In the genomic region with DNA sequence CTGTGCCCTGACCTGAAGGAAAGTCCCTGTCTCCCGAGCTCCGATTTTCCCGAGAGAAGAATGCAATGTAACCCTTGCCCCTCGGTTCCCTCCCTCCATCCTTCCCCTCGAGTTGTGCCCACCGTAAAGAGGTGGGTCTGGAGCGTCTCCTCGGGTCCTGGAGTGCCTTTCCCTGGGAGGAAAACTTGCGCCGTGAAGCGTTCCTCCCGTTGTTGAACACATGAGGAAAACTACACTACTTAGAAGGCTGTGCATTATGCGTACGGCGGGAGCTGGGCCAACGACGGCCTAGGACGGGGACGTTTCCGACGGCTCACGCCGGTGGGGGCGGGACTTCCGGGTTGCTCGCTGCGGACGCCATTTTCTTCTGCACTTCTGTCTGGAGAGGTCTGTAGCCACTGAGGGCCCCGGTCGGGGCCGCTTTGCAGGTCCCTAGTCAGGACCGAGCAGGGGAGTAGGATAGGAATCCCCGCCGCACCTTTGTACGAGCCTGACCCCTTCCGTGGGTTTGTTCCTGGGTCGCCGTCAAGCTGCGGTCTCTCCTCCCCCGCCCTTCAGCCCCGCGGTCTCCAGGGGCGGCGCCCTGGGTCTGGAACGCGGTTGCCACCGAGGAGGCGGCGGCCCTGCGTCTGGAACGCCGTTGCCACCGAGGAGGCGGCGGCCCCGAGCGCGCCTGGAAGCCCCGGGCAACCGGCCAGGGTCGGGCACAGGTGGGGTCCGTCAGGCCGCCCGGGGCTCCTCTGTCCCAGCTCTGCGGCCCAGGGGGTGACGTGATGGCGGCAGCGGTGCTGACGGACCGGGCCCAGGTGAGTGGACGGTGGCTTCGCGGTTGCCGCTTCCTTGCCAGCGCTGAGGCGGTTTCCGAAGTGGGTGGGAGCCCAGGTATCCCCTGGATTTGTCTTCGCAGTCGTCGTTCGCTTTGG, we compare ENCODE assay signal across 1 cellular context.
TF ChIP-seq lines count a peak whose summit lies in the region.

A gene (plus strand): TSS at position 360 of the 923 bp plus-strand sequence. CDS start 414 bp downstream, at position 774.

TF ChIP-seq in K562, 482 proteins besides CTCF, POLR2A, EP300 and RAD21 (continued from another document and continues in another):
- TF ChIP-seq, protein P1, sequence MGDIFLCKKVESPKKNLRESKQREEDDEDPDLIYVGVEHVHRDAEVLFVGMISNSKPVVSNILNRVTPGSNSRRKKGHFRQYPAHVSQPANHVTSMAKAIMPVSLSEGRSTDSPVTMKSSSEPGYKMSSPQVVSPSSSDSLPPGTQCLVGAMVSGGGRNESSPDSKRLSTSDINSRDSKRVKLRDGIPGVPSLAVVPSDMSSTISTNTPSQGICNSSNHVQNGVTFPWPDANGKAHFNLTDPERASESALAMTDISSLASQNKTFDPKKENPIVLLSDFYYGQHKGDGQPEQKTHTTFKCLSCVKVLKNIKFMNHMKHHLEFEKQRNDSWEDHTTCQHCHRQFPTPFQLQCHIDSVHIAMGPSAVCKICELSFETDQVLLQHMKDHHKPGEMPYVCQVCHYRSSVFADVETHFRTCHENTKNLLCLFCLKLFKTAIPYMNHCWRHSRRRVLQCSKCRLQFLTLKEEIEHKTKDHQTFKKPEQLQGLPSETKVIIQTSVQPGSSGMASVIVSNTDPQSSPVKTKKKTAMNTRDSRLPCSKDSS (IDR thresholded peaks at IDR 0.05; ENCODE audit: low read depth, partially characterized antibody) = no peak
- TF ChIP-seq TRIM24 (IDR thresholded peaks at IDR 0.05) = no peak
- TF ChIP-seq HNRNPK (IDR thresholded peaks at IDR 0.05; ENCODE audit: low read depth, low read length, poor library complexity, severe bottlenecking) = no peak
- TF ChIP-seq CHD2 (IDR thresholded peaks at IDR 0.05; ENCODE audit: low read depth, low read length) = no peak
- TF ChIP-seq SNIP1 (IDR thresholded peaks at IDR 0.05; ENCODE audit: low read depth) = no peak
- peak; percentile 43; the same call in 1 of the 2 replicates for TF ChIP-seq EGR1 (conservative IDR thresholded peaks at IDR 0.05)
- TF ChIP-seq, protein P2, sequence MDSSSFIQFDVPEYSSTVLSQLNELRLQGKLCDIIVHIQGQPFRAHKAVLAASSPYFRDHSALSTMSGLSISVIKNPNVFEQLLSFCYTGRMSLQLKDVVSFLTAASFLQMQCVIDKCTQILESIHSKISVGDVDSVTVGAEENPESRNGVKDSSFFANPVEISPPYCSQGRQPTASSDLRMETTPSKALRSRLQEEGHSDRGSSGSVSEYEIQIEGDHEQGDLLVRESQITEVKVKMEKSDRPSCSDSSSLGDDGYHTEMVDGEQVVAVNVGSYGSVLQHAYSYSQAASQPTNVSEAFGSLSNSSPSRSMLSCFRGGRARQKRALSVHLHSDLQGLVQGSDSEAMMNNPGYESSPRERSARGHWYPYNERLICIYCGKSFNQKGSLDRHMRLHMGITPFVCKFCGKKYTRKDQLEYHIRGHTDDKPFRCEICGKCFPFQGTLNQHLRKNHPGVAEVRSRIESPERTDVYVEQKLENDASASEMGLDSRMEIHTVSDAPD (CRISPR knock-in tag; IDR thresholded peaks at IDR 0.05) = no peak
- TF ChIP-seq SP2 (IDR thresholded peaks at IDR 0.05; ENCODE audit: extremely low read depth, low read depth, low read length, poor library complexity, severe bottlenecking) = peak; percentile 22
- TF ChIP-seq RBBP5 (IDR thresholded peaks at IDR 0.05; ENCODE audit: borderline replicate concordance, insufficient read depth, low read length, poor library complexity, severe bottlenecking) = peak; percentile 53
- no peak for TF ChIP-seq ZNF766 (CRISPR knock-in tag; conservative IDR thresholded peaks at IDR 0.05)
- TF ChIP-seq, protein P3, sequence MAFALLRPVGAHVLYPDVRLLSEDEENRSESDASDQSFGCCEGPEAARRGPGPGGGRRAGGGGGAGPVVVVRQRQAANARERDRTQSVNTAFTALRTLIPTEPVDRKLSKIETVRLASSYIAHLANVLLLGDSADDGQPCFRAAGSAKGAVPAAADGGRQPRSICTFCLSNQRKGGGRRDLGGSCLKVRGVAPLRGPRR (CRISPR knock-in tag; IDR thresholded peaks at IDR 0.05) = no peak
- TF ChIP-seq KHSRP (IDR thresholded peaks at IDR 0.05) = no peak
- TF ChIP-seq, protein P4, sequence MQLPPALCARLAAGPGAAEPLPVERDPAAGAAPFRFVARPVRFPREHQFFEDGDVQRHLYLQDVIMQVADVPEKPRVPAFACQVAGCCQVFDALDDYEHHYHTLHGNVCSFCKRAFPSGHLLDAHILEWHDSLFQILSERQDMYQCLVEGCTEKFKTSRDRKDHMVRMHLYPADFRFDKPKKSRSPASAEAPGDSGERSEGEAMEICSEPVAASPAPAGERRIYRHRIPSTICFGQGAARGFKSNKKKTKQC (CRISPR knock-in tag; IDR thresholded peaks at IDR 0.05) = no peak
- TF ChIP-seq GTF2A2 (tag; IDR thresholded peaks at IDR 0.05) = no peak
- TF ChIP-seq ZFX (CRISPR knock-in tag; IDR thresholded peaks at IDR 0.05) = peak; percentile 67
- TF ChIP-seq, protein P5, sequence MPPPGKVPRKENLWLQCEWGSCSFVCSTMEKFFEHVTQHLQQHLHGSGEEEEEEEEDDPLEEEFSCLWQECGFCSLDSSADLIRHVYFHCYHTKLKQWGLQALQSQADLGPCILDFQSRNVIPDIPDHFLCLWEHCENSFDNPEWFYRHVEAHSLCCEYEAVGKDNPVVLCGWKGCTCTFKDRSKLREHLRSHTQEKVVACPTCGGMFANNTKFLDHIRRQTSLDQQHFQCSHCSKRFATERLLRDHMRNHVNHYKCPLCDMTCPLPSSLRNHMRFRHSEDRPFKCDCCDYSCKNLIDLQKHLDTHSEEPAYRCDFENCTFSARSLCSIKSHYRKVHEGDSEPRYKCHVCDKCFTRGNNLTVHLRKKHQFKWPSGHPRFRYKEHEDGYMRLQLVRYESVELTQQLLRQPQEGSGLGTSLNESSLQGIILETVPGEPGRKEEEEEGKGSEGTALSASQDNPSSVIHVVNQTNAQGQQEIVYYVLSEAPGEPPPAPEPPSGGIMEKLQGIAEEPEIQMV (tag; conservative IDR thresholded peaks at IDR 0.05; ENCODE audit: low read depth) = no peak
- peak; percentile 65; the same call in 1 of the 2 replicates for TF ChIP-seq LCOR (CRISPR knock-in tag; IDR thresholded peaks at IDR 0.05)
- no peak for TF ChIP-seq SMAD2 (IDR thresholded peaks at IDR 0.05; ENCODE audit: low read depth, low read length)
- TF ChIP-seq, protein P6, sequence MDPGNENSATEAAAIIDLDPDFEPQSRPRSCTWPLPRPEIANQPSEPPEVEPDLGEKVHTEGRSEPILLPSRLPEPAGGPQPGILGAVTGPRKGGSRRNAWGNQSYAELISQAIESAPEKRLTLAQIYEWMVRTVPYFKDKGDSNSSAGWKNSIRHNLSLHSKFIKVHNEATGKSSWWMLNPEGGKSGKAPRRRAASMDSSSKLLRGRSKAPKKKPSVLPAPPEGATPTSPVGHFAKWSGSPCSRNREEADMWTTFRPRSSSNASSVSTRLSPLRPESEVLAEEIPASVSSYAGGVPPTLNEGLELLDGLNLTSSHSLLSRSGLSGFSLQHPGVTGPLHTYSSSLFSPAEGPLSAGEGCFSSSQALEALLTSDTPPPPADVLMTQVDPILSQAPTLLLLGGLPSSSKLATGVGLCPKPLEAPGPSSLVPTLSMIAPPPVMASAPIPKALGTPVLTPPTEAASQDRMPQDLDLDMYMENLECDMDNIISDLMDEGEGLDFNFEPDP (CRISPR knock-in tag; IDR thresholded peaks at IDR 0.05) = no peak
- no peak for TF ChIP-seq KLF16 (IDR thresholded peaks at IDR 0.05)
- TF ChIP-seq NR2C2 (CRISPR knock-in tag; IDR thresholded peaks at IDR 0.05) = no peak
- peak; percentile 73 for TF ChIP-seq NR2C2 (tag; IDR thresholded peaks at IDR 0.05)
- TF ChIP-seq SMARCA5 (IDR thresholded peaks at IDR 0.05) = no peak
- no peak for TF ChIP-seq COPS2 (conservative IDR thresholded peaks at IDR 0.05)
- peak; percentile 39; the same call in 1 of the 2 replicates for TF ChIP-seq SUPT5H (IDR thresholded peaks at IDR 0.05)
- no peak for TF ChIP-seq MYBL2 (IDR thresholded peaks at IDR 0.05; ENCODE audit: low read depth)
- no peak for TF ChIP-seq MYBL2 (CRISPR knock-in tag; IDR thresholded peaks at IDR 0.05; ENCODE audit: borderline replicate concordance)
- TF ChIP-seq NUFIP1 (IDR thresholded peaks at IDR 0.05; ENCODE audit: partially characterized antibody) = no peak
- 0 out of 2 replicates have a peak, but pooled peaks have one; percentile 13 for TF ChIP-seq DIDO1 (tag; IDR thresholded peaks at IDR 0.05; ENCODE audit: low read depth)
- TF ChIP-seq, protein P7, sequence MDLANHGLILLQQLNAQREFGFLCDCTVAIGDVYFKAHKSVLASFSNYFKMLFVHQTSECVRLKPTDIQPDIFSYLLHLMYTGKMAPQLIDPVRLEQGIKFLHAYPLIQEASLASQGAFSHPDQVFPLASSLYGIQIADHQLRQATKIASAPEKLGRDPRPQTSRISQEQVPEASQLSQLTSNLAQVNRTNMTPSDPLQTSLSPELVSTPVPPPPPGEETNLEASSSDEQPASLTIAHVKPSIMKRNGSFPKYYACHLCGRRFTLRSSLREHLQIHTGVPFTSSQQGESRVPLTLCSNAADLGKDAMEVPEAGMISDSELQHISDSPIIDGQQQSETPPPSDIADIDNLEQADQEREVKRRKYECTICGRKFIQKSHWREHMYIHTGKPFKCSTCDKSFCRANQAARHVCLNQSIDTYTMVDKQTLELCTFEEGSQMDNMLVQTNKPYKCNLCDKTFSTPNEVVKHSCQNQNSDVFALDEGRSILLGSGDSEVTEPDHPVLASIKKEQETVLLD (IDR thresholded peaks at IDR 0.05) = no peak
- TF ChIP-seq ZBTB8A (IDR thresholded peaks at IDR 0.05; ENCODE audit: partially characterized antibody) = no peak
- TF ChIP-seq CBFB (CRISPR knock-in tag; IDR thresholded peaks at IDR 0.05) = no peak
- no peak for TF ChIP-seq ZNF384 (IDR thresholded peaks at IDR 0.05; ENCODE audit: low read depth, low read length)
- TF ChIP-seq CBX2 (IDR thresholded peaks at IDR 0.05; ENCODE audit: insufficient read depth, low read length, poor library complexity, severe bottlenecking) = no peak
- TF ChIP-seq, protein P8, sequence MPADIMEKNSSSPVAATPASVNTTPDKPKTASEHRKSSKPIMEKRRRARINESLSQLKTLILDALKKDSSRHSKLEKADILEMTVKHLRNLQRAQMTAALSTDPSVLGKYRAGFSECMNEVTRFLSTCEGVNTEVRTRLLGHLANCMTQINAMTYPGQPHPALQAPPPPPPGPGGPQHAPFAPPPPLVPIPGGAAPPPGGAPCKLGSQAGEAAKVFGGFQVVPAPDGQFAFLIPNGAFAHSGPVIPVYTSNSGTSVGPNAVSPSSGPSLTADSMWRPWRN (IDR thresholded peaks at IDR 0.05; ENCODE audit: low read depth) = no peak
- peak; percentile 84; the same call in 1 of the 2 replicates for TF ChIP-seq EHMT2 (IDR thresholded peaks at IDR 0.05)
- TF ChIP-seq, protein P9, sequence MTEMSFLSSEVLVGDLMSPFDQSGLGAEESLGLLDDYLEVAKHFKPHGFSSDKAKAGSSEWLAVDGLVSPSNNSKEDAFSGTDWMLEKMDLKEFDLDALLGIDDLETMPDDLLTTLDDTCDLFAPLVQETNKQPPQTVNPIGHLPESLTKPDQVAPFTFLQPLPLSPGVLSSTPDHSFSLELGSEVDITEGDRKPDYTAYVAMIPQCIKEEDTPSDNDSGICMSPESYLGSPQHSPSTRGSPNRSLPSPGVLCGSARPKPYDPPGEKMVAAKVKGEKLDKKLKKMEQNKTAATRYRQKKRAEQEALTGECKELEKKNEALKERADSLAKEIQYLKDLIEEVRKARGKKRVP (CRISPR knock-in tag; IDR thresholded peaks at IDR 0.05) = no peak
- TF ChIP-seq TSC22D4 (tag; IDR thresholded peaks at IDR 0.05) = no peak
- TF ChIP-seq, protein P10, sequence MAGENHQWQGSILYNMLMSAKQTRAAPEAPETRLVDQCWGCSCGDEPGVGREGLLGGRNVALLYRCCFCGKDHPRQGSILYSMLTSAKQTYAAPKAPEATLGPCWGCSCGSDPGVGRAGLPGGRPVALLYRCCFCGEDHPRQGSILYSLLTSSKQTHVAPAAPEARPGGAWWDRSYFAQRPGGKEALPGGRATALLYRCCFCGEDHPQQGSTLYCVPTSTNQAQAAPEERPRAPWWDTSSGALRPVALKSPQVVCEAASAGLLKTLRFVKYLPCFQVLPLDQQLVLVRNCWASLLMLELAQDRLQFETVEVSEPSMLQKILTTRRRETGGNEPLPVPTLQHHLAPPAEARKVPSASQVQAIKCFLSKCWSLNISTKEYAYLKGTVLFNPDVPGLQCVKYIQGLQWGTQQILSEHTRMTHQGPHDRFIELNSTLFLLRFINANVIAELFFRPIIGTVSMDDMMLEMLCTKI (IDR thresholded peaks at IDR 0.05; ENCODE audit: partially characterized antibody) = no peak
